In the genomic region with DNA sequence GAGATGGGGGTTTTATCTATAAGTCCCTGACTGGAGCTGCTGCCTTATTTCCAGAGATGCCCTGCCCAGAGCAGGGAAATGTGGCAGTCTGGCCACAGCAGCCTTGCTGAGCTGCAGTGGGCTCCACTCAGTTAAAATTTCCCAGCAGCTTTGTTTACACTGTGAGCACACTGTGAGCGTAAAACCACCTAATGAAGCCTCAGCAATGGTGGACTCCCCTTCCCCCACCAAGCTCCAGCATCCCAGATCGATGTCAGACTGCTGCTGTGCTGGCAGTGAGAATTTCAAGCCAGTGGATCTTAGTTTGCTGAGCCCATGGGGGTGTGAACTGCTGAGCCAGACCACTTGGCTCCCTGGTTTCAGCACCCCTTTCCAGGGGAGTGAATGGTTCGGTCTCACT, we compare ENCODE assay signal across 1 cellular context.
TF ChIP-seq lines count a peak whose summit lies in the region.

No MANE protein-coding gene starts in this region.

TF ChIP-seq in IMR-90, 13 proteins besides CTCF, POLR2A, EP300 and RAD21 (continued from another document):
- no peak for TF ChIP-seq BHLHE40 (IDR thresholded peaks at IDR 0.05; ENCODE audit: low read depth, low read length)
- no peak for TF ChIP-seq FOS (IDR thresholded peaks at IDR 0.05; ENCODE audit: low read depth, low read length)
- no peak for TF ChIP-seq RFX5 (IDR thresholded peaks at IDR 0.05; ENCODE audit: low read depth, low read length)
- TF ChIP-seq, protein P1, sequence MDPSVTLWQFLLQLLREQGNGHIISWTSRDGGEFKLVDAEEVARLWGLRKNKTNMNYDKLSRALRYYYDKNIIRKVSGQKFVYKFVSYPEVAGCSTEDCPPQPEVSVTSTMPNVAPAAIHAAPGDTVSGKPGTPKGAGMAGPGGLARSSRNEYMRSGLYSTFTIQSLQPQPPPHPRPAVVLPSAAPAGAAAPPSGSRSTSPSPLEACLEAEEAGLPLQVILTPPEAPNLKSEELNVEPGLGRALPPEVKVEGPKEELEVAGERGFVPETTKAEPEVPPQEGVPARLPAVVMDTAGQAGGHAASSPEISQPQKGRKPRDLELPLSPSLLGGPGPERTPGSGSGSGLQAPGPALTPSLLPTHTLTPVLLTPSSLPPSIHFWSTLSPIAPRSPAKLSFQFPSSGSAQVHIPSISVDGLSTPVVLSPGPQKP (IDR thresholded peaks at IDR 0.05; ENCODE audit: borderline replicate concordance, low read depth, low read length) = no peak
- TF ChIP-seq MAZ (IDR thresholded peaks at IDR 0.05; ENCODE audit: borderline replicate concordance, low read depth, low read length) = no peak
- no peak for TF ChIP-seq NFE2L2 (IDR thresholded peaks at IDR 0.05; ENCODE audit: low read depth, low read length)
- no peak for TF ChIP-seq SMC3 (IDR thresholded peaks at IDR 0.05; ENCODE audit: low read depth, low read length)
- no peak for TF ChIP-seq RCOR1 (IDR thresholded peaks at IDR 0.05; ENCODE audit: insufficient replicate concordance, low read length)
